ENCODE assay signal across 22 cellular contexts in genomic region chr4:184695178-184695896, GRCh38. TPM values are rescaled to one million over a fixed set of nuclear protein-coding genes. Genes with fewer than 3 reads are reported as not detected.
DNase-seq lines count a peak whose midpoint lies in the region; ATAC-seq, FAIRE-seq and TF ChIP-seq lines count a peak whose summit lies in the region.
"Had no signal": no experiment of that assay in that cellular context is flagged by ENCODE, and none has a peak within 500 bp of the region (broad histone marks: within the 10 kb centered on the region; RNA-seq: fewer than 3 reads in every experiment).

No MANE protein-coding gene starts in this region.

- TF ChIP-seq POLR2A in endothelial cell of umbilical vein (IDR thresholded peaks at IDR 0.05; ENCODE audit: low read depth, low read length) (no peak), spleen (IDR thresholded peaks at IDR 0.05) (no peak)

- no peak overlapping the region for H2AFZ ChIP-seq in endothelial cell of umbilical vein (ENCODE audit: low read depth, low read length)

- no peaks in the 10 kb centered on the region for H3K4me1 Mint-ChIP-seq in activated CD8-positive, alpha-beta memory T cell treated with anti-CD3 and anti-CD28 coated beads, Interleukin-2, amount 10 ng/mL, durations not matched to agents 7 days and 5 days

- 78 to 92% (median 88%) methylated on average over 3 of the region's 3 CpGs for WGBS in spleen, 5 donors

- FAIRE-seq in endothelial cell of umbilical vein (lab: Jason Lieb, UNC), result peak; percentile 38
- FAIRE-seq: urothelium cell line had no signal

- no peak for DNase-seq in activated CD8-positive, alpha-beta memory T cell treated with anti-CD3 and anti-CD28 coated beads, Interleukin-2, amount 10 ng/mL, durations not matched to agents 7 days and 5 days
- no peak for DNase-seq in activated CD8-positive, alpha-beta memory T cell treated with anti-CD3 and anti-CD28 coated beads, Interleukin-2, amount 50 U/mL, for 4 hours
- DNase-seq in endothelial cell of umbilical vein (ENCODE audit: low read depth, low spot score) (no peak), left ventricle myocardium superior (no peak), foreskin melanocyte (no peak), spleen (no peak), NCI-H187 treated with DMSO at 0.1 percent for 48 hours (lab: John Stamatoyannopoulos, UW) (no peak)
- DNase-seq: activated CD4-positive, alpha-beta T cell treated with anti-CD3 and anti-CD28 coated beads for 36 hours; activated naive CD4-positive, alpha-beta T cell treated with Interleukin-2 at 50 U/mL for 16 hours; effector memory CD4-positive, alpha-beta T cell; mesendoderm; MM.1S; NCI-H1694 treated with DMSO at 0.1 percent for 48 hours; NCI-H345; Peyer's patch; posterior cingulate gyrus; stimulated activated CD4-positive, alpha-beta T cell treated with anti-CD3 and anti-CD28 coated beads, Interleukin-4, amount 100 ng/mL, for 1 hour; stomach had no signal

- no peaks in the 10 kb centered on the region for H4K20me1 ChIP-seq in endothelial cell of umbilical vein (replicated peaks; ENCODE audit: control insufficient read depth, extremely low read depth, insufficient read depth, low read length)

- intact Hi-C loops in endothelial cell of umbilical vein (cut with micrococcal nuclease) (no loop called here), left ventricle myocardium superior (cut with micrococcal nuclease) (no loop called here), spleen (cut with DNase I; ENCODE audit: low total_unique reads) (no loop called here)

- dilution Hi-C loops in endothelial cell of umbilical vein (cut with MboI; ENCODE audit: extremely low pct_ligation_motif_present, low sequenced_read_pairs), result no loop called here

- no peak overlapping the region for H3K9ac ChIP-seq in endothelial cell of umbilical vein (replicated peaks; ENCODE audit: extremely low read depth, insufficient read depth, low read length)

- H3K4me3 Mint-ChIP-seq in activated CD8-positive, alpha-beta memory T cell treated with anti-CD3 and anti-CD28 coated beads, Interleukin-2, amount 10 ng/mL, durations not matched to agents 7 days and 5 days, result no peak overlapping the region
- H3K4me3 Mint-ChIP-seq: activated CD4-positive, alpha-beta T cell treated with anti-CD3 and anti-CD28 coated beads for 36 hours; nephron had no signal

- H3K36me3 Mint-ChIP-seq in activated CD8-positive, alpha-beta memory T cell treated with anti-CD3 and anti-CD28 coated beads, Interleukin-2, amount 10 ng/mL, durations not matched to agents 7 days and 5 days, result peaks cover 63% of the 10 kb centered on the region

- no peaks in the 10 kb centered on the region for H3K9me3 ChIP-seq in endothelial cell of umbilical vein (replicated peaks; ENCODE audit: control insufficient read depth, insufficient read depth, low read length)
- H3K9me3 ChIP-seq in spleen, result no peaks in the 10 kb centered on the region
- H3K9me3 ChIP-seq: HAP-1, Peyer's patch, stomach had no signal

- H3K4me1 ChIP-seq in endothelial cell of umbilical vein (ENCODE audit: control insufficient read depth, extremely low read depth, insufficient read depth, low read length) (no peaks in the 10 kb centered on the region), spleen (no peaks in the 10 kb centered on the region)
- H3K4me1 ChIP-seq: HAP-1, Peyer's patch had no signal

- H3K79me2 ChIP-seq in endothelial cell of umbilical vein (ENCODE audit: control insufficient read depth, insufficient read depth, low read length), result no peaks in the 10 kb centered on the region

- no peaks in the 10 kb centered on the region for H3K9me3 Mint-ChIP-seq in activated CD8-positive, alpha-beta memory T cell treated with anti-CD3 and anti-CD28 coated beads, Interleukin-2, amount 10 ng/mL, durations not matched to agents 7 days and 5 days (ENCODE audit: low read depth)
- H3K9me3 Mint-ChIP-seq: nephron had no signal

- peak overlapping the region; percentile 54 for H3K27ac Mint-ChIP-seq in activated CD8-positive, alpha-beta memory T cell treated with anti-CD3 and anti-CD28 coated beads, Interleukin-2, amount 10 ng/mL, durations not matched to agents 7 days and 5 days
- H3K27ac Mint-ChIP-seq: activated CD4-positive, alpha-beta T cell treated with anti-CD3 and anti-CD28 coated beads for 36 hours; nephron had no signal

- CTCF ChIA-PET in activated CD8-positive, alpha-beta memory T cell treated with anti-CD3 and anti-CD28 coated beads, Interleukin-2, amount 10 ng/mL, durations not matched to agents 7 days and 5 days (lab: Charles Lee), result interaction anchor here (2.0 kb wide), 1 partner anchor 28 kb away, joined by 5 read pairs; no protein-coding TSS in a partner anchor
- CTCF ChIA-PET in endothelial cell of umbilical vein (lab: Charles Lee), result interaction anchor here (0.9 to 2.0 kb wide), 3 partner anchors 11 to 46 kb away, joined by 3 to 7 read pairs (median 5); partner anchors contain the start of genes CASP3 and PRIMPOL

- H3K36me3 ChIP-seq in endothelial cell of umbilical vein (ENCODE audit: control insufficient read depth in 2 of 2, extremely low read depth in 1 of 2, insufficient read depth in 2 of 2, low read length in 2 of 2) (peaks cover 3 to 9% of the 10 kb centered on the region in 2 experiments), spleen (peaks cover 0 to 75% (median 12%) of the 10 kb centered on the region in 6 donors)

- no peak overlapping the region for H3K4me2 ChIP-seq in endothelial cell of umbilical vein (ENCODE audit: insufficient read depth, low read length)

- H3K27me3 Mint-ChIP-seq in activated CD8-positive, alpha-beta memory T cell treated with anti-CD3 and anti-CD28 coated beads, Interleukin-2, amount 10 ng/mL, durations not matched to agents 7 days and 5 days, result no peaks in the 10 kb centered on the region
- H3K27me3 Mint-ChIP-seq: activated CD4-positive, alpha-beta T cell treated with anti-CD3 and anti-CD28 coated beads for 36 hours had no signal

- H3K4me3 ChIP-seq in endothelial cell of umbilical vein (replicated peaks in 1 of 3; ENCODE audit: insufficient read depth in 1 of 3, low read depth in 1 of 3, low read length in 3 of 3), result no peak overlapping the region
- H3K4me3 ChIP-seq in spleen, result no peak overlapping the region
- H3K4me3 ChIP-seq: HAP-1, Peyer's patch, stomach had no signal

- ATAC-seq in activated CD8-positive, alpha-beta memory T cell treated with anti-CD3 and anti-CD28 coated beads, Interleukin-2, amount 10 ng/mL, durations not matched to agents 7 days and 5 days, result no peak
- peak; percentile 89 for ATAC-seq in left ventricle myocardium superior
- ATAC-seq in GM18868 (IDR thresholded peaks at IDR 0.05; ENCODE audit: unreplicated experiment), result no peak
- ATAC-seq: activated CD4-positive, alpha-beta T cell treated with anti-CD3 and anti-CD28 coated beads for 36 hours had no signal

- BruUV-seq in endothelial cell of umbilical vein (replicated peaks; lab: Mats Ljungman, UMichigan), result TSS peak; percentile 60

- no peak overlapping the region for H3K27ac ChIP-seq in endothelial cell of umbilical vein (ENCODE audit: insufficient read depth, low read depth, low read length)
- no peak overlapping the region for H3K27ac ChIP-seq in spleen
- H3K27ac ChIP-seq: Peyer's patch, stomach had no signal

- no peak for TF ChIP-seq CTCF in endothelial cell of umbilical vein (IDR thresholded peaks at IDR 0.05; ENCODE audit: extremely low read depth in 1 of 2, insufficient read depth in 1 of 2, low read depth in 1 of 2, low read length in 2 of 2)
- no peak for TF ChIP-seq CTCF in spleen (IDR thresholded peaks at IDR 0.05 in 8 of 11, conservative IDR thresholded peaks at IDR 0.05 in 3 of 11)

- POLR2A ChIA-PET in endothelial cell of umbilical vein (lab: Charles Lee), result no interaction called here

- H3K9me1 ChIP-seq in endothelial cell of umbilical vein (replicated peaks; ENCODE audit: control insufficient read depth, extremely low read depth, insufficient read depth, low read length), result no peaks in the 10 kb centered on the region

- H3K27me3 ChIP-seq in endothelial cell of umbilical vein (ENCODE audit: control insufficient read depth in 2 of 2, insufficient read depth in 2 of 2, low read length in 2 of 2) (no peaks in the 10 kb centered on the region), spleen (replicated peaks in 1 of 7) (no peaks in the 10 kb centered on the region)
- H3K27me3 ChIP-seq: Peyer's patch, stomach had no signal

RNA-seq across cellular contexts. Expression of gene CENPU, which starts 38.6 kb away (rescaled TPM):
- 10 to 100 TPM; 71.9 to 74.7 TPM for total RNA-seq in activated CD8-positive, alpha-beta memory T cell treated with anti-CD3 and anti-CD28 coated beads, Interleukin-2, amount 10 ng/mL, durations not matched to agents 7 days and 5 days
- total RNA-seq in endothelial cell of umbilical vein, result 35.6 and 37.9 TPM in 2 replicates
- polyA plus RNA-seq in endothelial cell of umbilical vein, result 5.2 and 7.0 TPM in 2 replicates
- polyA plus RNA-seq in endothelial cell of umbilical vein (2011; cell fraction: cytosol; rRNA removed), result 18.1 and 19.5 TPM in 2 replicates
- polyA plus RNA-seq in endothelial cell of umbilical vein (2011; cell fraction: nucleus; rRNA removed), result 22.5 and 36.5 TPM in 2 replicates
- 9.1 and 22.3 TPM in 2 replicates for polyA plus RNA-seq in endothelial cell of umbilical vein (2012)
- 3.8 TPM in 2 replicates for polyA minus RNA-seq in endothelial cell of umbilical vein
- polyA minus RNA-seq in endothelial cell of umbilical vein (2011; cell fraction: cytosol; rRNA and poly(A)+ RNA removed), result 11.8 TPM
- polyA minus RNA-seq in endothelial cell of umbilical vein (2011; cell fraction: nucleus; rRNA and poly(A)+ RNA removed), result 14.0 and 23.4 TPM in 2 replicates
- 1.5 TPM for total RNA-seq in left ventricle myocardium superior
- 1 to 10 TPM; 3.0 to 8.7 (median 5.0) TPM for total RNA-seq in spleen
- 10 to 100 TPM in 1 of 3 donors, 1 to 10 TPM in 2; 5.7 to 12.9 (median 5.8) TPM for polyA plus RNA-seq in spleen

RNA-seq across cellular contexts. Expression of gene PRIMPOL, which starts 45.8 kb away (rescaled TPM):
- 10 to 100 TPM; 21.0 to 25.3 TPM for total RNA-seq in activated CD8-positive, alpha-beta memory T cell treated with anti-CD3 and anti-CD28 coated beads, Interleukin-2, amount 10 ng/mL, durations not matched to agents 7 days and 5 days
- 11.1 and 13.6 TPM in 2 replicates for total RNA-seq in endothelial cell of umbilical vein
- polyA plus RNA-seq in endothelial cell of umbilical vein, result 3.6 and 5.9 TPM in 2 replicates
- polyA plus RNA-seq in endothelial cell of umbilical vein (2011; cell fraction: cytosol; rRNA removed), result 6.5 and 6.6 TPM in 2 replicates
- polyA plus RNA-seq in endothelial cell of umbilical vein (2011; cell fraction: nucleus; rRNA removed), result 11.2 and 12.4 TPM in 2 replicates
- polyA plus RNA-seq in endothelial cell of umbilical vein (2012), result 10.3 and 10.4 TPM in 2 replicates
- 2.0 and 2.9 TPM in 2 replicates for polyA minus RNA-seq in endothelial cell of umbilical vein
- polyA minus RNA-seq in endothelial cell of umbilical vein (2011; cell fraction: cytosol; rRNA and poly(A)+ RNA removed), result 5.5 TPM
- 2.6 and 4.8 TPM in 2 replicates for polyA minus RNA-seq in endothelial cell of umbilical vein (2011; cell fraction: nucleus; rRNA and poly(A)+ RNA removed)
- 11.4 TPM for total RNA-seq in left ventricle myocardium superior
- total RNA-seq in spleen, result 10 to 100 TPM; 17.0 to 46.7 (median 22.8) TPM
- 10 to 100 TPM; 27.1 to 39.9 (median 39.2) TPM for polyA plus RNA-seq in spleen

RNA-seq across cellular contexts. Expression of gene CASP3, which starts 46.1 kb away (rescaled TPM):
- 100 to 1,000 TPM in 1 of 2 experiments, 10 to 100 TPM in 1; 70.7 to 116 TPM for total RNA-seq in activated CD8-positive, alpha-beta memory T cell treated with anti-CD3 and anti-CD28 coated beads, Interleukin-2, amount 10 ng/mL, durations not matched to agents 7 days and 5 days
- 54.5 and 66.1 TPM in 2 replicates for total RNA-seq in endothelial cell of umbilical vein
- 17.9 and 26.0 TPM in 2 replicates for polyA plus RNA-seq in endothelial cell of umbilical vein
- 30.9 and 31.4 TPM in 2 replicates for polyA plus RNA-seq in endothelial cell of umbilical vein (2011; cell fraction: cytosol; rRNA removed)
- 27.7 and 41.8 TPM in 2 replicates for polyA plus RNA-seq in endothelial cell of umbilical vein (2011; cell fraction: nucleus; rRNA removed)
- polyA plus RNA-seq in endothelial cell of umbilical vein (2012), result 45.2 and 68.0 TPM in 2 replicates
- 18.8 and 21.0 TPM in 2 replicates for polyA minus RNA-seq in endothelial cell of umbilical vein
- 8.2 TPM for polyA minus RNA-seq in endothelial cell of umbilical vein (2011; cell fraction: cytosol; rRNA and poly(A)+ RNA removed)
- polyA minus RNA-seq in endothelial cell of umbilical vein (2011; cell fraction: nucleus; rRNA and poly(A)+ RNA removed), result 11.9 and 17.1 TPM in 2 replicates
- total RNA-seq in left ventricle myocardium superior, result 11.3 TPM
- 10 to 100 TPM; 26.1 to 48.3 (median 30.3) TPM for total RNA-seq in spleen
- polyA plus RNA-seq in spleen, result 10 to 100 TPM; 12.1 to 21.2 (median 20.2) TPM
